Comparison of ENCODE assay signal across 9 cellular contexts in the genomic region with DNA sequence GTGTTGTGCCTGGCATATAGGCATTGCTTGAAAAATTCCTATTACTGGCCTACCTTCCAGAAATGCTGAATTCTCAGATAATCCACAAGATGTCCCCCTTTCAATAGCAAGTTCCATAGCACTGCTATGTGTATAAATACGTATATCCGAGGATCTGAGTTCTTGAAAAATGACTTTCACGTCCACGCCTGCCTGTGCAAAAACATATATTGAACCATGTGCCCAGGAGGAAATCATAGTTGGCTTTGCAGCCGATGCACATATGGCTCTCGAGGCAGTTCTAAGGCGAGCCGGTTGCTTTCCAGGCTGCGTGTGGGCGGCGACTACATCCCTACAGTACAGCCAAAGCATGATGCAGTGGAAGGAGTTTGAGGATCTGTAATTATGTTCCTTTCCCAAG. TPM values are rescaled to one million over a fixed set of nuclear protein-coding genes. Genes with fewer than 3 reads are reported as not detected.
DNase-seq lines count a peak whose midpoint lies in the region; ATAC-seq and TF ChIP-seq lines count a peak whose summit lies in the region.
"Had no signal": no experiment of that assay in that cellular context is flagged by ENCODE, and none has a peak within 500 bp of the region (broad histone marks: within the 10 kb centered on the region; RNA-seq: fewer than 3 reads in every experiment).

No MANE protein-coding gene starts in this region.

- H3K4me1 ChIP-seq in OCI-LY7 (ENCODE audit: insufficient read depth, low read length, poor library complexity, severe bottlenecking) = no peaks in the 10 kb centered on the region

- DNase-seq in H4 (ENCODE audit: low spot score) (peak; percentile 19), OCI-LY7 (ENCODE audit: low spot score) (no peak), epithelial cell of proximal tubule (ENCODE audit: low read depth) (no peak), progenitor cell of endocrine pancreas (ENCODE audit: low spot score, unreplicated experiment) (no peak), SKM-1 (lab: John Stamatoyannopoulos, UW; ENCODE audit: unreplicated experiment) (no peak)
- DNase-seq: activated T-cell treated with anti-CD3 and anti-CD28 coated beads for 4 hours, NCI-H1436 had no signal

- H3K9me2 ChIP-seq in OCI-LY7 (ENCODE audit: insufficient read depth, low read length) = no peaks in the 10 kb centered on the region

- no peak overlapping the region for H3K27ac Mint-ChIP-seq in progenitor cell of endocrine pancreas

- H3K36me3 ChIP-seq in OCI-LY7 (ENCODE audit: insufficient read depth, low read length) = no peaks in the 10 kb centered on the region

- peaks cover 1% of the 10 kb centered on the region for H3K4me1 Mint-ChIP-seq in progenitor cell of endocrine pancreas (ENCODE audit: low read depth)

- H3K9me3 Mint-ChIP-seq in progenitor cell of endocrine pancreas (ENCODE audit: low read depth) = peaks cover 9% of the 10 kb centered on the region

- intact Hi-C loops in OCI-LY7 (cut with micrococcal nuclease; ENCODE audit: unreplicated experiment) = no loop called here

- BruUV-seq in OCI-LY7 (replicated peaks; lab: Mats Ljungman, UMichigan) = no TSS peak

- H3K4me2 ChIP-seq in OCI-LY7 (ENCODE audit: low read length) = no peak overlapping the region

- H3K27ac ChIP-seq in OCI-LY7 (ENCODE audit: low read depth, low read length, poor library complexity, severe bottlenecking) = no peak overlapping the region

- TF ChIP-seq CTCF in OCI-LY7 (conservative IDR thresholded peaks at IDR 0.05; ENCODE audit: low read length) (peak; percentile 31; the same call in 1 of the 2 replicates), epithelial cell of proximal tubule (conservative IDR thresholded peaks at IDR 0.05; ENCODE audit: low read depth, low read length) (peak; percentile 52), progenitor cell of endocrine pancreas (IDR thresholded peaks at IDR 0.05; ENCODE audit: unreplicated experiment) (peak; percentile 13)

- POLR2A ChIA-PET in OCI-LY7 (lab: Charles Lee) = interaction anchor here (0.8 kb wide), 1 partner anchor 9 kb away, joined by 3 read pairs; no protein-coding TSS in a partner anchor

- no peak overlapping the region for H2AFZ ChIP-seq in OCI-LY7 (ENCODE audit: low read length)

- ATAC-seq in GM19324 (IDR thresholded peaks at IDR 0.05; ENCODE audit: low FRiP score, unreplicated experiment) (no peak), GM21723 (IDR thresholded peaks at IDR 0.05; ENCODE audit: unreplicated experiment) (no peak)

- H3K4me3 ChIP-seq in OCI-LY7 (ENCODE audit: low read depth, low read length, poor library complexity, severe bottlenecking) = no peak overlapping the region
- peak overlapping the region; percentile 44 for H3K4me3 ChIP-seq in epithelial cell of proximal tubule (ENCODE audit: low read depth, low read length)

- H4K20me1 ChIP-seq in OCI-LY7 (ENCODE audit: insufficient read depth, low read length) = no peaks in the 10 kb centered on the region

- H3K36me3 Mint-ChIP-seq in progenitor cell of endocrine pancreas (ENCODE audit: insufficient read depth) = no peaks in the 10 kb centered on the region

- no peaks in the 10 kb centered on the region for H3K9me3 ChIP-seq in OCI-LY7 (ENCODE audit: low read length)

- CTCF ChIA-PET in OCI-LY7 (lab: Charles Lee; ENCODE audit: unreplicated experiment) = no interaction called here

- no peak overlapping the region for H3K4me3 Mint-ChIP-seq in progenitor cell of endocrine pancreas (ENCODE audit: low read depth)

- H3K79me2 ChIP-seq in OCI-LY7 (ENCODE audit: insufficient read depth, low read depth, low read length) = no peaks in the 10 kb centered on the region

- no peaks in the 10 kb centered on the region for H3K27me3 Mint-ChIP-seq in progenitor cell of endocrine pancreas

RNA-seq across cellular contexts. Expression of a gene that starts 55.4 kb away (rescaled TPM):
- total RNA-seq in H4 (2014; rRNA removed; shearing (Covaris generic)) = 0.39 and 1.2 TPM in 2 replicates
- not detected in 2 replicates for total RNA-seq in OCI-LY7 (2014; rRNA removed; shearing (Covaris generic))
- total RNA-seq in OCI-LY7 (2022) = not detected in 2 replicates
- total RNA-seq in epithelial cell of proximal tubule = 0.22 TPM in 1 of 2 replicates, not detected in the other
- not detected in 2 replicates for total RNA-seq in progenitor cell of endocrine pancreas
